11 cellular contexts compared by ENCODE assay signal in the genomic region with DNA sequence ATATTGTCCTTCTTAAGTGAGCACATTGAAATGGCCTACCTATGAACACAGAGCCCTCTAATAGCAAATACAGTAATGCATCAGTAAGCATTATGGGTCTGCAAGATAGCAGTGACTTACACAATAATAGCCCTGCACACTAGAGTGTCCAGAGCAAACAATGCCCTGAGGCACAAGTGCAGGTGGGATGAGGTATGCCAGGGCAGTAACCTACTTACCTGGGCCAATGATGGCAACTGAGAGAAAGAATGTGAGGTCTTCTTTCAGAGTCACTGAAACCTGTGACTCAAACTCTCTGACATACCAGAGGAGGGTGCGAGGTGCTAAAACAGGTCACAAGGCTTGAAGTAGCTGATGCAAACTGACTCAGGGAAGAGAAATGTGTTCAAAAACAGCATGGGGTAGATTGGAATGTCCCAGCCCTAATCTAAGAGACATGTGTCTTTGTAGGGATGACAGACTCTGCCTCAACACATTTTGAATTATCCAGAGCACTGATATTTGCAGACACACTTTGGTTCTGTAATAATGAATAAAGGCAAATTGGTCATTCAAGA.
A peak's percentile ranks its signal among the peaks of the same experiment; 100 is the strongest.
DNase-seq lines count a peak whose midpoint lies in the region; ATAC-seq, FAIRE-seq and TF ChIP-seq lines count a peak whose summit lies in the region.
"Had no signal": no experiment of that assay in that cellular context is flagged by ENCODE, and none has a peak within 500 bp of the region (broad histone marks: within the 10 kb centered on the region; RNA-seq: fewer than 3 reads in every experiment).

No MANE protein-coding gene starts in this region.

- FAIRE-seq in HTR-8/SVneo (lab: Jason Lieb, UNC) = peak; percentile 59
- FAIRE-seq: GM12891 had no signal

- H3K9me3 ChIP-seq in A673 (ENCODE audit: low read depth, low read length, poor library complexity, severe bottlenecking) = no peaks in the 10 kb centered on the region

- POLR2A ChIA-PET in A673 (lab: Charles Lee; ENCODE audit: low non-redundant PET) = no interaction called here

- no peaks in the 10 kb centered on the region for H3K36me3 Mint-ChIP-seq in Calu3 (ENCODE audit: insufficient read depth, unreplicated experiment)
- H3K36me3 Mint-ChIP-seq in activated naive CD4-positive, alpha-beta T cell treated with anti-CD3 and anti-CD28 coated beads, Interleukin-2, amount 50 U/mL, for 24 hours = no peaks in the 10 kb centered on the region
- H3K36me3 Mint-ChIP-seq: T-cell had no signal

- no peak overlapping the region for H3K4me3 Mint-ChIP-seq in Calu3 (ENCODE audit: low read depth, unreplicated experiment)
- no peak overlapping the region for H3K4me3 Mint-ChIP-seq in activated naive CD4-positive, alpha-beta T cell treated with anti-CD3 and anti-CD28 coated beads, Interleukin-2, amount 50 U/mL, for 24 hours
- H3K4me3 Mint-ChIP-seq: T-cell had no signal

- no TSS peak for BruUV-seq in Calu3 (replicated peaks; lab: Mats Ljungman, UMichigan)
- no TSS peak for BruUV-seq in A673 (replicated peaks; lab: Mats Ljungman, UMichigan)

- H3K36me3 ChIP-seq in A673 (ENCODE audit: insufficient read depth, low read length, poor library complexity, severe bottlenecking) = no peaks in the 10 kb centered on the region

- no peaks in the 10 kb centered on the region for H3K4me1 ChIP-seq in A673 (ENCODE audit: insufficient read depth, low read length, poor library complexity, severe bottlenecking)

- peak; percentile 79 for DNase-seq in Calu3
- DNase-seq in HTR-8/SVneo (ENCODE audit: insufficient read length, low spot score) = peak; percentile 50
- peak; percentile 100 for DNase-seq in kidney tubule cell (ENCODE audit: low spot score)
- no peak for DNase-seq in superior temporal gyrus (ENCODE audit: extremely low spot score)
- no peak for DNase-seq in A673 (ENCODE audit: low spot score)
- no peak for DNase-seq in NCI-H1048 (lab: John Stamatoyannopoulos, UW)
- DNase-seq: T-cell had no signal

- CTCF ChIA-PET in Calu3 (lab: Charles Lee) (interaction anchor here (1.3 kb wide), 1 partner anchor 79 kb away, joined by 4 read pairs; no protein-coding TSS in a partner anchor), A673 (lab: Charles Lee) (no interaction called here)

- H3K4me1 Mint-ChIP-seq in Calu3 (ENCODE audit: low read depth, unreplicated experiment) = peaks cover 46% of the 10 kb centered on the region
- H3K4me1 Mint-ChIP-seq in activated naive CD4-positive, alpha-beta T cell treated with anti-CD3 and anti-CD28 coated beads, Interleukin-2, amount 50 U/mL, for 24 hours = peaks cover 16% of the 10 kb centered on the region

- H3K9me3 Mint-ChIP-seq in Calu3 (ENCODE audit: low read depth, unreplicated experiment) = peaks cover 6% of the 10 kb centered on the region
- no peaks in the 10 kb centered on the region for H3K9me3 Mint-ChIP-seq in activated naive CD4-positive, alpha-beta T cell treated with anti-CD3 and anti-CD28 coated beads, Interleukin-2, amount 50 U/mL, for 24 hours
- H3K9me3 Mint-ChIP-seq: T-cell had no signal

- H3K27me3 ChIP-seq in A673 (replicated peaks; ENCODE audit: insufficient read depth, low read depth, low read length, poor library complexity) = peaks cover 2% of the 10 kb centered on the region

- H3K27ac ChIP-seq in A673 (ENCODE audit: low read depth, low read length, poor library complexity, severe bottlenecking) = no peak overlapping the region
- H3K27ac ChIP-seq: coronary artery had no signal

- ATAC-seq in GM18505 (IDR thresholded peaks at IDR 0.05; ENCODE audit: unreplicated experiment) = no peak
- ATAC-seq: T-cell had no signal

- no peak overlapping the region for H3K4me3 ChIP-seq in A673 (ENCODE audit: low read depth, low read length, poor library complexity, severe bottlenecking)
- H3K4me3 ChIP-seq: coronary artery had no signal

- no peaks in the 10 kb centered on the region for H3K27me3 Mint-ChIP-seq in Calu3 (ENCODE audit: unreplicated experiment)
- no peaks in the 10 kb centered on the region for H3K27me3 Mint-ChIP-seq in activated naive CD4-positive, alpha-beta T cell treated with anti-CD3 and anti-CD28 coated beads, Interleukin-2, amount 50 U/mL, for 24 hours
- H3K27me3 Mint-ChIP-seq: T-cell had no signal

- no peak for TF ChIP-seq CTCF in Calu3 (IDR thresholded peaks at IDR 0.05; ENCODE audit: unreplicated experiment)
- TF ChIP-seq CTCF in A673 (conservative IDR thresholded peaks at IDR 0.05; ENCODE audit: low read depth, low read length) = no peak

- H3K27ac Mint-ChIP-seq in Calu3 (ENCODE audit: unreplicated experiment) = peak overlapping the region; percentile 95
- peak overlapping the region; percentile 81 for H3K27ac Mint-ChIP-seq in activated naive CD4-positive, alpha-beta T cell treated with anti-CD3 and anti-CD28 coated beads, Interleukin-2, amount 50 U/mL, for 24 hours
- H3K27ac Mint-ChIP-seq: T-cell had no signal

- TF ChIP-seq POLR2A in GM18505 (IDR thresholded peaks at IDR 0.05; ENCODE audit: borderline replicate concordance, extremely low read depth, insufficient read depth, insufficient read length) = no peak

- intact Hi-C loops in Calu3 (cut with micrococcal nuclease; ENCODE audit: unreplicated experiment) = loop anchor here (1.0 to 10.0 kb wide), 4 partner anchors 78 to 323 kb away; no protein-coding TSS in a partner anchor
- intact Hi-C loops in A673 (cut with micrococcal nuclease; ENCODE audit: unreplicated experiment) = no loop called here

Comparison
In these comparisons a context has a peak if more than half of its experiments do, and no peak if none do; other contexts are left out.
1. DNase-seq: peak in Calu3 (single experiment), HTR-8/SVneo (single experiment) and kidney tubule cell (single experiment); none in superior temporal gyrus (single experiment), A673 (single experiment) and NCI-H1048 (single experiment).